In the genomic region with DNA sequence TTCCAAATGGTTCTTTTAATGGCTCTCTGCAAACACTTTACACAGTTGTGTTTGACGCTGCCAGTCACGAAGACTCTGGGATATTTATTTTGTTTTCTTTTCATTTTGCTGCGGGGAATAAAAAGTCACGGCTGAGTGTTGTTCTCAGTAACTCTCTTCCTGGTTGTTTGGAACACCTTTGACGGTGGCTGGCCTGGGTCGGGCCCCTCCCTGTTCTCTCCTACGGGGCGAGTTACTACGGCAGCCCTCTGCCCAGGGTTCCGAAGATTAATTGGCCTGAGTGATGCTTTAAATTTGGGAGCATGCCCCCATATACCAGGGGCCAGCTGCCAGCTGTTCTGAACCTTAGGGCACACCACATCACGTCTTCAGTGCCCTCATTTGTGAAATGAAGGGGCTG, we compare ENCODE assay signal across 17 cellular contexts.
DNase-seq lines count a peak whose midpoint lies in the region; ATAC-seq and TF ChIP-seq lines count a peak whose summit lies in the region.
"Had no signal": no experiment of that assay in that cellular context is flagged by ENCODE, and none has a peak within 500 bp of the region (broad histone marks: within the 10 kb centered on the region; RNA-seq: fewer than 3 reads in every experiment).

No MANE protein-coding gene starts in this region.

- H3K9me2 ChIP-seq in hepatocyte (replicated peaks; ENCODE audit: insufficient read depth): no peaks in the 10 kb centered on the region

- 61 to 78% methylated on average over 11 of the region's 11 CpGs for WGBS in heart right ventricle, 2 donors
- 67% methylated on average over 11 of the region's 11 CpGs for WGBS in hepatocyte (ENCODE audit: low lambda C conversion rate, missing lambda C conversion rate)
- WGBS in upper lobe of left lung, 2 donors: 38 to 45% methylated on average over 11 of the region's 11 CpGs

- POLR2A ChIA-PET in activated CD4-positive, alpha-beta T cell treated with anti-CD3 and anti-CD28 coated beads for 36 hours (lab: Charles Lee): interaction anchor here (0.7 kb wide), 1 partner anchor 83 kb away, joined by 4 read pairs; no protein-coding TSS in a partner anchor

- H3K4me1 Mint-ChIP-seq in nephron: peaks cover 21% of the 10 kb centered on the region
- H3K4me1 Mint-ChIP-seq in activated CD4-positive, alpha-beta T cell treated with anti-CD3 and anti-CD28 coated beads for 36 hours: no peaks in the 10 kb centered on the region
- H3K4me1 Mint-ChIP-seq: H9, IgD-negative memory B cell had no signal

- TF ChIP-seq CTCF in heart right ventricle (IDR thresholded peaks at IDR 0.05) (no peak), hepatocyte (IDR thresholded peaks at IDR 0.05; ENCODE audit: poor library complexity) (no peak), nephron (IDR thresholded peaks at IDR 0.05; ENCODE audit: unreplicated experiment in 3 of 3) (no peak), upper lobe of left lung (IDR thresholded peaks at IDR 0.05) (no peak)

- H3K27ac ChIP-seq in heart right ventricle (peak overlapping the region in 7 of 10 donors; percentile 17 to 68 (median 52)), hepatocyte (no peak overlapping the region), upper lobe of left lung (peak overlapping the region; percentile 37 to 77 (median 58))

- H3K27ac Mint-ChIP-seq in nephron: peak overlapping the region; percentile 74 to 82 (median 77)
- H3K27ac Mint-ChIP-seq in activated CD4-positive, alpha-beta T cell treated with anti-CD3 and anti-CD28 coated beads for 36 hours: no peak overlapping the region
- H3K27ac Mint-ChIP-seq: H9, IgD-negative memory B cell had no signal

- no peaks in the 10 kb centered on the region for H3K79me2 ChIP-seq in hepatocyte

- no peaks in the 10 kb centered on the region for H3K36me3 Mint-ChIP-seq in nephron (ENCODE audit: low read depth)
- H3K36me3 Mint-ChIP-seq in activated CD4-positive, alpha-beta T cell treated with anti-CD3 and anti-CD28 coated beads for 36 hours (ENCODE audit: low read depth): no peaks in the 10 kb centered on the region
- H3K36me3 Mint-ChIP-seq: CD4-positive, alpha-beta memory T cell; IgD-negative memory B cell had no signal

- ATAC-seq in heart right ventricle (peak in 2 of 8 donors; percentile 3 to 5), left ventricle myocardium superior (no peak), upper lobe of left lung (ENCODE audit: low FRiP score in 2 of 2) (no peak), GM18873 (IDR thresholded peaks at IDR 0.05; ENCODE audit: low FRiP score, unreplicated experiment) (no peak)
- no peak for ATAC-seq in activated CD4-positive, alpha-beta T cell treated with anti-CD3 and anti-CD28 coated beads for 36 hours

- peak overlapping the region; percentile 7 for H2AFZ ChIP-seq in hepatocyte

- H3K9me3 ChIP-seq in heart right ventricle (no peaks in the 10 kb centered on the region), hepatocyte (ENCODE audit: low read depth) (no peaks in the 10 kb centered on the region), upper lobe of left lung (no peaks in the 10 kb centered on the region)
- H3K9me3 ChIP-seq: BE2C had no signal

- H3K27me3 ChIP-seq in heart right ventricle (no peaks in the 10 kb centered on the region), hepatocyte (no peaks in the 10 kb centered on the region), upper lobe of left lung (no peaks in the 10 kb centered on the region)
- H3K27me3 ChIP-seq: BE2C had no signal

- peaks cover 21% of the 10 kb centered on the region for H3K27me3 Mint-ChIP-seq in nephron (ENCODE audit: low read depth)
- H3K27me3 Mint-ChIP-seq in activated CD4-positive, alpha-beta T cell treated with anti-CD3 and anti-CD28 coated beads for 36 hours: no peaks in the 10 kb centered on the region

- H3K4me3 ChIP-seq in heart right ventricle: no peak overlapping the region
- H3K4me3 ChIP-seq in hepatocyte: no peak overlapping the region
- H3K4me3 ChIP-seq in upper lobe of left lung: no peak overlapping the region

- no peaks in the 10 kb centered on the region for H4K20me1 ChIP-seq in hepatocyte (ENCODE audit: insufficient read depth, poor library complexity, severe bottlenecking)

- no peaks in the 10 kb centered on the region for H3K9me3 Mint-ChIP-seq in nephron
- no peaks in the 10 kb centered on the region for H3K9me3 Mint-ChIP-seq in activated CD4-positive, alpha-beta T cell treated with anti-CD3 and anti-CD28 coated beads for 36 hours (ENCODE audit: low read depth)
- H3K9me3 Mint-ChIP-seq: H9 had no signal

- CTCF ChIA-PET in activated CD4-positive, alpha-beta T cell treated with anti-CD3 and anti-CD28 coated beads for 36 hours (lab: Charles Lee): no interaction called here

- no peak for TF ChIP-seq EP300 in upper lobe of left lung (IDR thresholded peaks at IDR 0.05)

- no peak overlapping the region for H3K4me3 Mint-ChIP-seq in nephron
- no peak overlapping the region for H3K4me3 Mint-ChIP-seq in activated CD4-positive, alpha-beta T cell treated with anti-CD3 and anti-CD28 coated beads for 36 hours
- H3K4me3 Mint-ChIP-seq: CD4-positive, alpha-beta memory T cell; H9; IgD-negative memory B cell had no signal

- no peak overlapping the region for H3K4me2 ChIP-seq in hepatocyte

- TF ChIP-seq POLR2A in upper lobe of left lung (IDR thresholded peaks at IDR 0.05): no peak

- no peaks in the 10 kb centered on the region for H3K36me3 ChIP-seq in heart right ventricle
- no peaks in the 10 kb centered on the region for H3K36me3 ChIP-seq in hepatocyte (replicated peaks; ENCODE audit: insufficient read depth, low read depth)
- H3K36me3 ChIP-seq in upper lobe of left lung: no peaks in the 10 kb centered on the region
- H3K36me3 ChIP-seq: BE2C had no signal

- H3K4me1 ChIP-seq in heart right ventricle (peaks cover 0 to 44% (median 10%) of the 10 kb centered on the region in 9 donors), hepatocyte (ENCODE audit: insufficient read depth) (no peaks in the 10 kb centered on the region), upper lobe of left lung (peaks cover 7 to 19% (median 13%) of the 10 kb centered on the region in 4 donors)
- H3K4me1 ChIP-seq: BE2C had no signal

- intact Hi-C loops in heart right ventricle (cut with DNase I) (loop anchor here in 1 of 10 donors (5.0 kb wide), 1 partner anchor 37 kb away; no protein-coding TSS in a partner anchor), left ventricle myocardium superior (cut with micrococcal nuclease) (no loop called here)
- intact Hi-C loops in activated CD4-positive, alpha-beta T cell treated with anti-CD3 and anti-CD28 coated beads for 36 hours (cut with DNase I, micrococcal nuclease): loop anchor here in 1 of 2 experiments (10.0 kb wide), 1 partner anchor 129 kb away; no protein-coding TSS in a partner anchor

- DNase-seq in heart right ventricle (no peak), left ventricle myocardium superior (no peak), hepatocyte (ENCODE audit: low spot score) (no peak), upper lobe of left lung (peak in 1 of 2 donors; percentile 28), kidney tubule cell (ENCODE audit: low spot score) (no peak)
- DNase-seq in activated CD4-positive, alpha-beta T cell treated with anti-CD3 and anti-CD28 coated beads for 36 hours: no peak
- DNase-seq: 8988T; BE2C; CD4-positive, alpha-beta memory T cell; H9; NCI-H1105 treated with DMSO at 0.1 percent for 48 hours; NCI-H187; NCI-H748 treated with DMSO at 0.1 percent for 48 hours; RPMI8226 had no signal
